Comparison of ENCODE assay signal across 36 cellular contexts in genomic region chrX:16431266-16431665, GRCh38.
"Had no signal": no experiment of that assay in that cellular context is flagged by ENCODE, and none has a peak within 500 bp of the region (broad histone marks: within the 10 kb centered on the region; RNA-seq: fewer than 3 reads in every experiment).

No MANE protein-coding gene starts in this region.

- H3K27ac ChIP-seq: adrenal gland, cardiac muscle cell, VCaP had no signal

- H3K4me3 Mint-ChIP-seq: activated B cell treated with CpG ODN at 0.5 μM for 24 hours; activated CD4-positive, alpha-beta memory T cell treated with anti-CD3 and anti-CD28 coated beads for 36 hours; activated CD4-positive, alpha-beta T cell treated with anti-CD3 and anti-CD28 coated beads, Interleukin-2, amount 10 ng/mL, durations not matched to agents 24 days and 14 days; activated CD8-positive, alpha-beta T cell treated with anti-CD3 and anti-CD28 coated beads for 36 hours; activated naive CD4-positive, alpha-beta T cell treated with anti-CD3 and anti-CD28 coated beads for 36 hours; activated naive CD8-positive, alpha-beta T cell treated with anti-CD3 and anti-CD28 coated beads for 36 hours; activated T-cell treated with anti-CD3 and anti-CD28 coated beads, Interleukin-2, amount 50 U/mL, for 24 hours; activated T-helper 1 cell treated with anti-CD3 and anti-CD28 coated beads, Interleukin-12 subunit alpha, Interleukin-12 subunit beta, Interleukin-2, Interleukin-4 antibody, amounts not matched to agents 30 ng/mL and 10 ng/mL and 1 ng/mL, durations not matched to agents 14 hours and 24 hours and 36 hours; activated T-helper 17 cell treated with anti-CD3 and anti-CD28 coated beads, Interleukin-2, amount 50 U/mL, for 72 hours; brain; central memory CD8-positive, alpha-beta T cell; T-helper 1 cell treated with Interleukin-12 subunit alpha and Interleukin-12 subunit beta and Interleukin-4 antibody, amounts not matched to agents 30 μg/mL and 1 μg/mL, for 36 hours; T-helper 2 cell treated with Interferon-gamma antibody and Interleukin-4, amounts not matched to agents 5 μg/mL and 100 μg/mL, for 36 hours had no signal

- H3K9me3 Mint-ChIP-seq: activated B cell treated with CpG ODN at 0.5 μM for 24 hours; activated CD4-positive, alpha-beta memory T cell treated with anti-CD3 and anti-CD28 coated beads for 36 hours; activated CD4-positive, alpha-beta T cell treated with anti-CD3 and anti-CD28 coated beads, Interleukin-2, amount 10 ng/mL, durations not matched to agents 24 days and 14 days; activated CD8-positive, alpha-beta T cell treated with anti-CD3 and anti-CD28 coated beads for 36 hours; activated naive CD4-positive, alpha-beta T cell treated with anti-CD3 and anti-CD28 coated beads for 36 hours; activated naive CD4-positive, alpha-beta T cell treated with anti-CD3 and anti-CD28 coated beads, Interleukin-2, amount 50 U/mL, for 72 hours; activated naive CD8-positive, alpha-beta T cell treated with anti-CD3 and anti-CD28 coated beads for 36 hours; activated T-cell treated with anti-CD3 and anti-CD28 coated beads, Interleukin-2, amount 50 U/mL, for 24 hours; activated T-helper 1 cell treated with anti-CD3 and anti-CD28 coated beads, Interleukin-12 subunit alpha, Interleukin-12 subunit beta, Interleukin-2, Interleukin-4 antibody, amounts not matched to agents 30 ng/mL and 10 ng/mL and 1 ng/mL, durations not matched to agents 14 hours and 24 hours and 36 hours; activated T-helper 17 cell treated with anti-CD3 and anti-CD28 coated beads, Interleukin-2, amount 50 U/mL, for 72 hours; brain; central memory CD8-positive, alpha-beta T cell; T-helper 1 cell treated with Interleukin-12 subunit alpha and Interleukin-12 subunit beta and Interleukin-4 antibody, amounts not matched to agents 30 μg/mL and 1 μg/mL, for 36 hours; T-helper 2 cell treated with Interferon-gamma antibody and Interleukin-4, amounts not matched to agents 5 μg/mL and 100 μg/mL, for 36 hours had no signal

- H3K27ac Mint-ChIP-seq: activated B cell treated with CpG ODN at 0.5 μM for 24 hours; activated CD4-positive, alpha-beta memory T cell treated with anti-CD3 and anti-CD28 coated beads for 36 hours; activated CD4-positive, alpha-beta T cell treated with anti-CD3 and anti-CD28 coated beads, Interleukin-2, amount 10 ng/mL, durations not matched to agents 24 days and 14 days; activated CD8-positive, alpha-beta T cell treated with anti-CD3 and anti-CD28 coated beads for 36 hours; activated naive CD4-positive, alpha-beta T cell treated with anti-CD3 and anti-CD28 coated beads for 36 hours; activated naive CD4-positive, alpha-beta T cell treated with anti-CD3 and anti-CD28 coated beads, Interleukin-2, amount 50 U/mL, for 72 hours; activated naive CD8-positive, alpha-beta T cell treated with anti-CD3 and anti-CD28 coated beads for 36 hours; activated T-cell treated with anti-CD3 and anti-CD28 coated beads, Interleukin-2, amount 50 U/mL, for 24 hours; activated T-helper 1 cell treated with anti-CD3 and anti-CD28 coated beads, Interleukin-12 subunit alpha, Interleukin-12 subunit beta, Interleukin-2, Interleukin-4 antibody, amounts not matched to agents 30 ng/mL and 10 ng/mL and 1 ng/mL, durations not matched to agents 14 hours and 24 hours and 36 hours; activated T-helper 17 cell treated with anti-CD3 and anti-CD28 coated beads, Interleukin-2, amount 50 U/mL, for 72 hours; brain; T-helper 1 cell treated with Interleukin-12 subunit alpha and Interleukin-12 subunit beta and Interleukin-4 antibody, amounts not matched to agents 30 μg/mL and 1 μg/mL, for 36 hours; T-helper 2 cell treated with Interferon-gamma antibody and Interleukin-4, amounts not matched to agents 5 μg/mL and 100 μg/mL, for 36 hours had no signal

- H3K4me3 ChIP-seq: adrenal gland, cardiac muscle cell had no signal

- H3K4me1 ChIP-seq: adrenal gland had no signal

- H3K36me3 ChIP-seq: adrenal gland, cardiac muscle cell had no signal

- H3K4me1 Mint-ChIP-seq: activated B cell treated with CpG ODN at 0.5 μM for 24 hours; activated T-helper 17 cell treated with anti-CD3 and anti-CD28 coated beads, Interleukin-2, amount 50 U/mL, for 72 hours; brain had no signal

- DNase-seq: activated B cell treated with CpG ODN at 0.5 μM for 24 hours; activated CD4-positive, alpha-beta memory T cell treated with anti-CD3 and anti-CD28 coated beads for 36 hours; activated CD4-positive, alpha-beta T cell treated with anti-CD3 and anti-CD28 coated beads for 4 hours; activated CD4-positive, alpha-beta T cell treated with anti-CD3 and anti-CD28 coated beads, Interleukin-2, amount 10 ng/mL, durations not matched to agents 24 days and 14 days; activated CD4-positive, alpha-beta T cell treated with anti-CD3 and anti-CD28 coated beads, Interleukin-2, amount 50 U/mL, for 1 hour; activated CD4-positive, alpha-beta T cell treated with anti-CD3 and anti-CD28 coated beads, Interleukin-2, amount 50 U/mL, for 4 hours; activated CD4-positive, CD25-positive, alpha-beta regulatory T cell treated with anti-CD3 and anti-CD28 coated beads, Interleukin-2, amount 50 U/mL, for 72 hours; activated CD8-positive, alpha-beta memory T cell treated with anti-CD3 and anti-CD28 coated beads, Interleukin-2, amount 50 U/mL, for 4 hours; activated CD8-positive, alpha-beta T cell treated with anti-CD3 and anti-CD28 coated beads for 36 hours; activated effector memory CD4-positive, alpha-beta T cell treated with anti-CD3 and anti-CD28 coated beads, Interleukin-2, amount 50 U/mL, for 16 hours; activated gamma-delta T cell treated with Interleukin-2 at 50 U/mL for 16 hours; activated naive CD4-positive, alpha-beta T cell; activated naive CD4-positive, alpha-beta T cell treated with anti-CD3 and anti-CD28 coated beads for 36 hours; activated naive CD4-positive, alpha-beta T cell treated with anti-CD3 and anti-CD28 coated beads, Interleukin-2, amount 50 U/mL, for 16 hours; activated naive CD8-positive, alpha-beta T cell treated with anti-CD3 and anti-CD28 coated beads for 36 hours; activated T-cell treated with anti-CD3 and anti-CD28 coated beads for 4 hours; activated T-cell treated with anti-CD3 and anti-CD28 coated beads, Interleukin-2, amount 50 U/mL, for 24 hours; activated T-cell treated with anti-CD3 and anti-CD28 coated beads, Interleukin-2, amount 50 U/mL, for 48 hours; adrenal gland; amniotic stem cell; aorta; caudate nucleus; cerebellar nuclear complex; T-helper 1 cell; T-helper 2 cell; T-helper 9 cell had no signal

- H3K9me3 ChIP-seq: adrenal gland had no signal

- H3K27me3 Mint-ChIP-seq: activated CD4-positive, alpha-beta memory T cell treated with anti-CD3 and anti-CD28 coated beads for 36 hours; activated CD4-positive, alpha-beta T cell treated with anti-CD3 and anti-CD28 coated beads, Interleukin-2, amount 10 ng/mL, durations not matched to agents 24 days and 14 days; activated CD8-positive, alpha-beta T cell treated with anti-CD3 and anti-CD28 coated beads for 36 hours; activated naive CD8-positive, alpha-beta T cell treated with anti-CD3 and anti-CD28 coated beads for 36 hours; activated T-helper 17 cell treated with anti-CD3 and anti-CD28 coated beads, Interleukin-2, amount 50 U/mL, for 72 hours; brain had no signal

- ATAC-seq: activated CD8-positive, alpha-beta T cell treated with anti-CD3 and anti-CD28 coated beads for 36 hours; activated T-helper 17 cell treated with anti-CD3 and anti-CD28 coated beads, Interleukin-2, amount 50 U/mL, for 72 hours had no signal

- FAIRE-seq: TTC549 had no signal

- H3K27me3 ChIP-seq: adrenal gland, cardiac muscle cell had no signal

- H3K36me3 Mint-ChIP-seq: activated CD4-positive, alpha-beta memory T cell treated with anti-CD3 and anti-CD28 coated beads for 36 hours; activated naive CD4-positive, alpha-beta T cell treated with anti-CD3 and anti-CD28 coated beads, Interleukin-2, amount 50 U/mL, for 72 hours; activated naive CD8-positive, alpha-beta T cell treated with anti-CD3 and anti-CD28 coated beads for 36 hours; brain had no signal
